Comparison of ENCODE assay signal across 18 cellular contexts in genomic region chr5:80998590-80998979, GRCh38. TPM values are rescaled to one million over a fixed set of nuclear protein-coding genes. Genes with fewer than 3 reads are reported as not detected.
DNase-seq lines count a peak whose midpoint lies in the region; ATAC-seq lines count a peak whose summit lies in the region.
"Had no signal": no experiment of that assay in that cellular context is flagged by ENCODE, and none has a peak within 500 bp of the region (broad histone marks: within the 10 kb centered on the region; RNA-seq: fewer than 3 reads in every experiment).

No MANE protein-coding gene starts in this region.

- no peaks in the 10 kb centered on the region for H3K27me3 ChIP-seq in naive thymus-derived CD4-positive, alpha-beta T cell (ENCODE audit: control insufficient read depth in 2 of 2, insufficient read depth in 2 of 2, low read length in 2 of 2)
- H3K27me3 ChIP-seq: heart left ventricle, Peyer's patch had no signal

- no peaks in the 10 kb centered on the region for H3K36me3 Mint-ChIP-seq in activated T-cell treated with anti-CD3 and anti-CD28 coated beads, Interleukin-2, amount 50 U/mL, for 4 hours (ENCODE audit: insufficient read depth)
- peaks cover 0 to 12% (median 5%) of the 10 kb centered on the region in 5 donors for H3K36me3 Mint-ChIP-seq in naive thymus-derived CD4-positive, alpha-beta T cell

- POLR2A ChIA-PET in naive thymus-derived CD4-positive, alpha-beta T cell (lab: Charles Lee), result interaction anchor here (0.7 to 2.7 kb wide), 3 partner anchors 9 to 13 kb away, joined by 3 to 9 read pairs (median 3); no protein-coding TSS in a partner anchor

- no peaks in the 10 kb centered on the region for H3K36me3 ChIP-seq in naive thymus-derived CD4-positive, alpha-beta T cell (ENCODE audit: control insufficient read depth in 2 of 3, insufficient read depth in 3 of 3, low read length in 3 of 3)
- H3K36me3 ChIP-seq: heart left ventricle, Peyer's patch had no signal

- intact Hi-C loops in naive thymus-derived CD4-positive, alpha-beta T cell (cut with micrococcal nuclease), result loop anchor here (1.0 to 2.0 kb wide), 4 partner anchors 8 to 38 kb away; partner anchors contain the start of gene RASGRF2 (in 1 of the 2)

- peaks cover 64% of the 10 kb centered on the region for H3K4me1 Mint-ChIP-seq in activated T-cell treated with anti-CD3 and anti-CD28 coated beads, Interleukin-2, amount 50 U/mL, for 4 hours (ENCODE audit: low read depth)
- H3K4me1 Mint-ChIP-seq in naive thymus-derived CD4-positive, alpha-beta T cell, result peaks cover 22 to 94% (median 78%) of the 10 kb centered on the region in 7 donors

- peak overlapping the region; percentile 62 for H3K4me3 ChIP-seq in naive thymus-derived CD4-positive, alpha-beta T cell (ENCODE audit: low read length)
- H3K4me3 ChIP-seq: coronary artery, heart left ventricle, Peyer's patch had no signal

- H3K4me3 Mint-ChIP-seq in activated T-cell treated with anti-CD3 and anti-CD28 coated beads, Interleukin-2, amount 50 U/mL, for 4 hours, result peak overlapping the region; percentile 59
- H3K4me3 Mint-ChIP-seq in naive thymus-derived CD4-positive, alpha-beta T cell, result peak overlapping the region; percentile 69 to 87 (median 86)

- H3K9me3 Mint-ChIP-seq in activated T-cell treated with anti-CD3 and anti-CD28 coated beads, Interleukin-2, amount 50 U/mL, for 4 hours, result no peaks in the 10 kb centered on the region
- no peaks in the 10 kb centered on the region for H3K9me3 Mint-ChIP-seq in naive thymus-derived CD4-positive, alpha-beta T cell

- peak overlapping the region; percentile 74 to 99 (median 93) for H3K27ac Mint-ChIP-seq in naive thymus-derived CD4-positive, alpha-beta T cell

- peak overlapping the region; percentile 74 for H3K27ac ChIP-seq in naive thymus-derived CD4-positive, alpha-beta T cell (ENCODE audit: low read depth, low read length)
- H3K27ac ChIP-seq: coronary artery, heart left ventricle, Peyer's patch had no signal

- CTCF ChIA-PET in naive thymus-derived CD4-positive, alpha-beta T cell (lab: Charles Lee), result interaction anchor here (0.9 kb wide), 1 partner anchor 8 kb away, joined by 3 read pairs; no protein-coding TSS in a partner anchor

- ATAC-seq in activated T-cell treated with anti-CD3 and anti-CD28 coated beads, Interleukin-2, amount 50 U/mL, for 4 hours, result peak; percentile 69 to 71
- peak; percentile 18 for ATAC-seq in naive thymus-derived CD4-positive, alpha-beta T cell
- no peak for ATAC-seq in HG03135 (IDR thresholded peaks at IDR 0.05; ENCODE audit: unreplicated experiment)
- no peak for ATAC-seq in HG03521 (IDR thresholded peaks at IDR 0.05; ENCODE audit: unreplicated experiment)
- ATAC-seq in HG03520 (IDR thresholded peaks at IDR 0.05; ENCODE audit: unreplicated experiment), result no peak
- ATAC-seq: heart left ventricle, left cardiac atrium had no signal

- DNase-seq in activated naive CD4-positive, alpha-beta T cell treated with Interleukin-2 at 50 U/mL for 16 hours, result peak; percentile 17
- no peak for DNase-seq in activated naive CD4-positive, alpha-beta T cell (lab: John Stamatoyannopoulos, UW)
- DNase-seq in activated T-cell treated with anti-CD3 and anti-CD28 coated beads, Interleukin-2, amount 50 U/mL, for 4 hours, result peak; percentile 41
- DNase-seq in naive thymus-derived CD4-positive, alpha-beta T cell, result peak in 2 of 9 donors; percentile 20 to 40
- DNase-seq in medulla oblongata (ENCODE audit: extremely low spot score), result no peak
- DNase-seq: amygdala, Calu3, erythroblast, heart left ventricle, left cardiac atrium, NCI-H1417, NCI-H510A, Peyer's patch had no signal

- no peaks in the 10 kb centered on the region for H3K27me3 Mint-ChIP-seq in activated T-cell treated with anti-CD3 and anti-CD28 coated beads, Interleukin-2, amount 50 U/mL, for 4 hours (ENCODE audit: low read depth)
- no peaks in the 10 kb centered on the region for H3K27me3 Mint-ChIP-seq in naive thymus-derived CD4-positive, alpha-beta T cell

- H3K4me1 ChIP-seq in naive thymus-derived CD4-positive, alpha-beta T cell (ENCODE audit: control insufficient read depth in 2 of 2, insufficient read depth in 2 of 2, low read length in 2 of 2), result peaks cover 0 to 47% of the 10 kb centered on the region in 2 donors
- H3K4me1 ChIP-seq: Peyer's patch had no signal

- no peaks in the 10 kb centered on the region for H3K9me3 ChIP-seq in naive thymus-derived CD4-positive, alpha-beta T cell (ENCODE audit: control insufficient read depth in 2 of 3, low read length in 3 of 3)
- H3K9me3 ChIP-seq: heart left ventricle, Peyer's patch had no signal

RNA-seq across cellular contexts. Expression of gene RASGRF2, which starts 38.4 kb away (rescaled TPM):
- total RNA-seq in activated T-cell treated with anti-CD3 and anti-CD28 coated beads, Interleukin-2, amount 50 U/mL, for 4 hours, result 1 to 10 TPM; 5.6 to 8.6 (median 7.5) TPM
- 10 to 100 TPM; 11.2 to 55.2 (median 38.7) TPM for total RNA-seq in naive thymus-derived CD4-positive, alpha-beta T cell
- 10 to 100 TPM in 1 of 2 donors, 1 to 10 TPM in 1; 9.8 to 22.1 TPM for polyA plus RNA-seq in naive thymus-derived CD4-positive, alpha-beta T cell
- total RNA-seq: myocyte had no signal

Comparison
In these comparisons a context has a peak if more than half of its experiments do, and no peak if none do; other contexts are left out.
1. DNase-seq: peak in activated naive CD4-positive, alpha-beta T cell treated with Interleukin-2 at 50 U/mL for 16 hours (single experiment) and activated T-cell treated with anti-CD3 and anti-CD28 coated beads, Interleukin-2, amount 50 U/mL, for 4 hours (single experiment); none in activated naive CD4-positive, alpha-beta T cell (0 of 4) and medulla oblongata (single experiment).
2. ATAC-seq: peak in activated T-cell treated with anti-CD3 and anti-CD28 coated beads, Interleukin-2, amount 50 U/mL, for 4 hours (2 of 2) and naive thymus-derived CD4-positive, alpha-beta T cell (single experiment); none in HG03135 (single experiment), HG03521 (single experiment) and HG03520 (single experiment).